8 cellular contexts compared by ENCODE assay signal in the genomic region with DNA sequence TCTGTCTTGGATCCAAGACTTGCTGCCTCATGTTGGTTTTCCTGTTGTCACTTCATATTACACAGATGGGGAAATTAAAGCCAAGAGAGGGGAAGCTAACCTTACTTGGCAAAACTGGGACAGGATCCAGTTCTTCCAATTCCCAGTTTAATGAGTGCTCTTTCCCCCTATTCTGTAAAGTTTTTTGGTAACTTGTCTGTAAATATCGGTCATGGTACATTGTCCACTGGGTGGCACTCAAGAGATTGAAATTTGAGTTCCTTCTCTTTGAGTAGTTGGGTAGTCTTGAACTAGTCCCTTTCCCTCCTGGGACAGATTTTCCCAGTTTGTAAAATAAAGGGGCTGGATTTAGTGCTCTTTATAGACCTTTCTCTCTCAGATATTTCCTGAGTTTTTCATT. TPM values are rescaled to one million over a fixed set of nuclear protein-coding genes. Genes with fewer than 3 reads are reported as not detected.
DNase-seq lines count a peak whose midpoint lies in the region; ATAC-seq and TF ChIP-seq lines count a peak whose summit lies in the region.

No MANE protein-coding gene starts in this region.

- no peaks in the 10 kb centered on the region for H3K27me3 Mint-ChIP-seq in osteocyte (ENCODE audit: unreplicated experiment)

- H3K36me3 Mint-ChIP-seq in osteocyte (ENCODE audit: unreplicated experiment): no peaks in the 10 kb centered on the region

- peaks cover 5% of the 10 kb centered on the region for H3K4me1 Mint-ChIP-seq in osteocyte (ENCODE audit: unreplicated experiment)

- no peaks in the 10 kb centered on the region for H3K9me3 Mint-ChIP-seq in osteocyte (ENCODE audit: unreplicated experiment)

- peak; percentile 47 for TF ChIP-seq CTCF in 22Rv1 (IDR thresholded peaks at IDR 0.05)
- peak; percentile 68 for TF ChIP-seq CTCF in osteocyte (IDR thresholded peaks at IDR 0.05)

- no peak overlapping the region for H3K27ac Mint-ChIP-seq in osteocyte (ENCODE audit: unreplicated experiment)

- no peak overlapping the region for H3K27ac ChIP-seq in 22Rv1

- DNase-seq in GM03348 (ENCODE audit: low spot score): peak; percentile 39
- DNase-seq in NCI-H446 (lab: John Stamatoyannopoulos, UW): peak; percentile 34 to 55
- peak; percentile 56 to 63 for DNase-seq in dermis microvascular lymphatic vessel endothelial cell (ENCODE audit: low read depth in 2 of 2)
- no peak for DNase-seq in osteocyte (ENCODE audit: extremely low spot score, unreplicated experiment)
- no peak for DNase-seq in NOMO-1 treated with dmso at 0.1 percent for 144 hours (lab: John Stamatoyannopoulos, UW; ENCODE audit: unreplicated experiment)
- no peak for DNase-seq in activated CD4-positive, CD25-positive, alpha-beta regulatory T cell treated with anti-CD3 and anti-CD28 coated beads, Interleukin-2, amount 50 U/mL, for 72 hours

- H3K4me3 Mint-ChIP-seq in osteocyte (ENCODE audit: unreplicated experiment): no peak overlapping the region

- ATAC-seq in HG03135 (IDR thresholded peaks at IDR 0.05; ENCODE audit: unreplicated experiment): no peak

RNA-seq across cellular contexts. Expression of a gene that starts 12.4 kb away (rescaled TPM):
- total RNA-seq in dermis microvascular lymphatic vessel endothelial cell: 11.7 and 17.1 TPM in 2 replicates
- total RNA-seq in osteocyte: 34.5 and 39.3 TPM in 2 replicates

RNA-seq across cellular contexts. Expression of a gene that starts 21.3 kb away (rescaled TPM):
- total RNA-seq in dermis microvascular lymphatic vessel endothelial cell: not detected in 2 replicates
- total RNA-seq in osteocyte: not detected in 2 replicates

Comparison
In these comparisons a context has a peak if more than half of its experiments do, and no peak if none do; other contexts are left out.
1. DNase-seq: peak in GM03348 (single experiment), NCI-H446 (2 of 2) and dermis microvascular lymphatic vessel endothelial cell (2 of 2); none in osteocyte (single experiment), NOMO-1 treated with dmso at 0.1 percent for 144 hours (single experiment) and activated CD4-positive, CD25-positive, alpha-beta regulatory T cell treated with anti-CD3 and anti-CD28 coated beads, Interleukin-2, amount 50 U/mL, for 72 hours (single experiment).